Comparison of ENCODE assay signal across 9 cellular contexts in the genomic region with DNA sequence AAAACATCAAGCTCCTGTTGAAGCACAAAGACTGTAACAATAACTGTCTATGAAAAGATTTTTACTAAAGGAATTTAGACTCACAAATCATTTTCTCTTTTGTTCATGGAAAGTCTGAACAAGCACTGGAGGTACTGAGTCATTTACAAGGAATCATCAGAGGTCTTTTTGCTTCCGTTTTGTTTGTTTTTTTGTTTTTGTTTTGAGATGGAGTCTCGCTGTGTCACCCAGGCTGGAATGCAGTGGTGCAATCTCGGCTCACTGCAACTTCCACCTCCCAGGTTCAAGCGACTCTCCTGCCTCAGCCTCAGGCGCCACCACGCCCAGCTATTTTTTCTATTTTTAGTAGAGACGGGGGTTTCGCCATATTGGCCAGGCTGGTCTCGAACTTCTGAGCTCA. TPM values are rescaled to one million over a fixed set of nuclear protein-coding genes. Genes with fewer than 3 reads are reported as not detected.
DNase-seq lines count a peak whose midpoint lies in the region; FAIRE-seq and TF ChIP-seq lines count a peak whose summit lies in the region.
"Not testable (repeated sequence)": the region's sequence is repeated elsewhere in the genome, so short reads cannot be mapped to it uniquely, and the experiment has no call there.
"Had no signal": no experiment of that assay in that cellular context is flagged by ENCODE, and none has a peak within 500 bp of the region (broad histone marks: within the 10 kb centered on the region; RNA-seq: fewer than 3 reads in every experiment).

No MANE protein-coding gene starts in this region.

- H3K36me3 ChIP-seq in MG63; bronchial epithelial cell (ENCODE audit: control insufficient read depth, insufficient read depth, low read length); mesendoderm (ENCODE audit: control insufficient read depth, insufficient read depth, low read length): not testable (repeated sequence)

- not testable (repeated sequence) for H4K5ac ChIP-seq in mesendoderm (ENCODE audit: low read length)

- not testable (repeated sequence) for H2BK5ac ChIP-seq in mesendoderm (ENCODE audit: low read length)

- not testable (repeated sequence) for H4K8ac ChIP-seq in mesendoderm (ENCODE audit: low read depth, low read length)

- not testable (repeated sequence) for H3K79me2 ChIP-seq in mesendoderm (ENCODE audit: control insufficient read depth, insufficient read depth, low read length)

- not testable (repeated sequence) for H3K4me3 ChIP-seq in AG10803 (ENCODE audit: low read length); MG63; bronchial epithelial cell (ENCODE audit: low read depth, low read length); mesendoderm (ENCODE audit: low read length)

- H3K18ac ChIP-seq in mesendoderm (ENCODE audit: low read length), result not testable (repeated sequence)

- not testable (repeated sequence) for H3K4me2 ChIP-seq in mesendoderm (ENCODE audit: low read length)

- H3K4me1 ChIP-seq in mesendoderm (ENCODE audit: control insufficient read depth, low read depth, low read length), result not testable (repeated sequence)

- not testable (repeated sequence) for TF ChIP-seq POLR2A in H54 (IDR thresholded peaks at IDR 0.05; ENCODE audit: low read depth, low read length)

- H3K79me1 ChIP-seq in mesendoderm (ENCODE audit: low read length), result not testable (repeated sequence)

- H2BK15ac ChIP-seq in mesendoderm (replicated peaks; ENCODE audit: low read depth), result not testable (repeated sequence)

- DNase-seq in AG10803 (ENCODE audit: low read depth), result peak; percentile 35
- peak; percentile 10 for DNase-seq in H54 (ENCODE audit: insufficient read length, low spot score)
- peak; percentile 19 for DNase-seq in MG63
- DNase-seq in T1000 (lab: John Stamatoyannopoulos, UW), result peak; percentile 28
- peak; percentile 93 for DNase-seq in bronchial epithelial cell (ENCODE audit: low read depth)
- DNase-seq in fibroblast of peridontal ligament (ENCODE audit: extremely low read depth), result peak; percentile 59
- peak; percentile 17 for DNase-seq in mesendoderm

- H2BK120ac ChIP-seq in mesendoderm (ENCODE audit: low read depth, low read length), result not testable (repeated sequence)

- not testable (repeated sequence) for H3K27ac ChIP-seq in mesendoderm (ENCODE audit: low read depth, low read length)

- not testable (repeated sequence) for H3K9ac ChIP-seq in mesendoderm (ENCODE audit: low read length)

- TF ChIP-seq CTCF in AG10803 (conservative IDR thresholded peaks at IDR 0.05; ENCODE audit: low read length); bronchial epithelial cell (IDR thresholded peaks at IDR 0.05; ENCODE audit: insufficient read depth, low read length, severe bottlenecking): not testable (repeated sequence)

- peak; percentile 45 for FAIRE-seq in H54 (lab: Jason Lieb, UNC)
- not testable (repeated sequence) for FAIRE-seq in bronchial epithelial cell (lab: Jason Lieb, UNC)

- H2AK5ac ChIP-seq in mesendoderm (ENCODE audit: low read length), result not testable (repeated sequence)

- not testable (repeated sequence) for H3K27me3 ChIP-seq in MG63; bronchial epithelial cell (ENCODE audit: control insufficient read depth, insufficient read depth, low read length); mesendoderm (ENCODE audit: insufficient read depth, low read length, poor library complexity)

- not testable (repeated sequence) for H3K23ac ChIP-seq in mesendoderm (ENCODE audit: low read length)

- H3K4ac ChIP-seq in mesendoderm (ENCODE audit: low read depth, low read length), result not testable (repeated sequence)

- H3K9me3 ChIP-seq in MG63, result not testable (repeated sequence)

- no CpG with 5 or more reads among the region's 9 CpGs for WGBS in mesendoderm (ENCODE audit: extremely low coverage, insufficient coverage, low lambda C conversion rate)

- H3K56ac ChIP-seq in mesendoderm (ENCODE audit: low read length), result not testable (repeated sequence)

RNA-seq across cellular contexts. Expression of a gene that starts 9.0 kb away (rescaled TPM):
- total RNA-seq in MG63 (2014; rRNA removed; shearing (Covaris generic); ENCODE audit: low replicate concordance), result 0.46 and 1.5 TPM in 2 replicates
- 3.5 and 4.2 TPM in 2 replicates for total RNA-seq in bronchial epithelial cell
- polyA plus RNA-seq in mesendoderm (2013, experiment 1 of 2), result 0.59 TPM
- polyA plus RNA-seq in mesendoderm (2013, experiment 2 of 2), result 0.55 TPM
- total RNA-seq: activated CD8-positive, alpha-beta memory T cell treated with anti-CD3 and anti-CD28 coated beads, Interleukin-2, amount 10 ng/mL, durations not matched to agents 7 days and 5 days had no signal
- polyA plus RNA-seq: CD4-positive, alpha-beta memory T cell had no signal

Comparison
In these comparisons a context has a peak if more than half of its experiments do, and no peak if none do; other contexts are left out.
1. DNase-seq: peak in every context shown above with its lines; median percentile 93 in bronchial epithelial cell; 59 in fibroblast of peridontal ligament; 35 in AG10803; 28 in T1000; 19 in MG63; 17 in mesendoderm; 10 in H54.